ENCODE assay signal across 2 cellular contexts in the genomic region with DNA sequence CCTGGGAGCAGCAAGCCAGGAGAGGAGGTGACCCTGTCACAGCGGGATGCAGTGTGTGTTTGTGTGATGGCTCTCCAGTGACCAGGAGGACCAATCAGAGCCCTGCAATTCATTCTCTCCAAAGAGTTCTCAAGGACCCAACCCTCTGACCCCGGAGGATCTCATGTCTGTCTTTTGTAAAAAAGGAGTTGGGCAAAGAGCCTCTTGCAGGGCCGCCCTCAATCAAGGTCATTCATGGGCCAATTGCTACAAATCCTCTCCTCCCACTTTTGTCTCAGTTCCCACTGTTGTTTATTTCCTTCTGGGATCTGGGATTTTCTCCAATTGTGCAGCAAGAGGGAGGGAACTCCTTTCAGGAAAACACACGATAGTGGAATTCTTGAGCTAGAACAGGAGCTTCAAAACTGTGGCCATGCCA.
A peak's percentile ranks its signal among the peaks of the same experiment; 100 is the strongest.
TF ChIP-seq lines count a peak whose summit lies in the region.

No MANE protein-coding gene starts in this region.

TF ChIP-seq in liver, 16 proteins besides CTCF, POLR2A, EP300 and RAD21 (continued from another document):
- TF ChIP-seq, protein P1, sequence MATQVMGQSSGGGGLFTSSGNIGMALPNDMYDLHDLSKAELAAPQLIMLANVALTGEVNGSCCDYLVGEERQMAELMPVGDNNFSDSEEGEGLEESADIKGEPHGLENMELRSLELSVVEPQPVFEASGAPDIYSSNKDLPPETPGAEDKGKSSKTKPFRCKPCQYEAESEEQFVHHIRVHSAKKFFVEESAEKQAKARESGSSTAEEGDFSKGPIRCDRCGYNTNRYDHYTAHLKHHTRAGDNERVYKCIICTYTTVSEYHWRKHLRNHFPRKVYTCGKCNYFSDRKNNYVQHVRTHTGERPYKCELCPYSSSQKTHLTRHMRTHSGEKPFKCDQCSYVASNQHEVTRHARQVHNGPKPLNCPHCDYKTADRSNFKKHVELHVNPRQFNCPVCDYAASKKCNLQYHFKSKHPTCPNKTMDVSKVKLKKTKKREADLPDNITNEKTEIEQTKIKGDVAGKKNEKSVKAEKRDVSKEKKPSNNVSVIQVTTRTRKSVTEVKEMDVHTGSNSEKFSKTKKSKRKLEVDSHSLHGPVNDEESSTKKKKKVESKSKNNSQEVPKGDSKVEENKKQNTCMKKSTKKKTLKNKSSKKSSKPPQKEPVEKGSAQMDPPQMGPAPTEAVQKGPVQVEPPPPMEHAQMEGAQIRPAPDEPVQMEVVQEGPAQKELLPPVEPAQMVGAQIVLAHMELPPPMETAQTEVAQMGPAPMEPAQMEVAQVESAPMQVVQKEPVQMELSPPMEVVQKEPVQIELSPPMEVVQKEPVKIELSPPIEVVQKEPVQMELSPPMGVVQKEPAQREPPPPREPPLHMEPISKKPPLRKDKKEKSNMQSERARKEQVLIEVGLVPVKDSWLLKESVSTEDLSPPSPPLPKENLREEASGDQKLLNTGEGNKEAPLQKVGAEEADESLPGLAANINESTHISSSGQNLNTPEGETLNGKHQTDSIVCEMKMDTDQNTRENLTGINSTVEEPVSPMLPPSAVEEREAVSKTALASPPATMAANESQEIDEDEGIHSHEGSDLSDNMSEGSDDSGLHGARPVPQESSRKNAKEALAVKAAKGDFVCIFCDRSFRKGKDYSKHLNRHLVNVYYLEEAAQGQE (IDR thresholded peaks at IDR 0.05), result peak; percentile 70
- TF ChIP-seq, protein P2, sequence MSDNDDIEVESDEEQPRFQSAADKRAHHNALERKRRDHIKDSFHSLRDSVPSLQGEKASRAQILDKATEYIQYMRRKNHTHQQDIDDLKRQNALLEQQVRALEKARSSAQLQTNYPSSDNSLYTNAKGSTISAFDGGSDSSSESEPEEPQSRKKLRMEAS (IDR thresholded peaks at IDR 0.05), result no peak
- TF ChIP-seq EGR1 (IDR thresholded peaks at IDR 0.05; ENCODE audit: low read depth in 2 of 2), result no peak
- TF ChIP-seq RXRA (IDR thresholded peaks at IDR 0.05), result peak; percentile 40 to 77
- TF ChIP-seq HNF4A (conservative IDR thresholded peaks at IDR 0.05), result no peak
- TF ChIP-seq FOXA1 (IDR thresholded peaks at IDR 0.05), result no peak
- no peak for TF ChIP-seq JUND (IDR thresholded peaks at IDR 0.05)
- no peak for TF ChIP-seq TAF1 (conservative IDR thresholded peaks at IDR 0.05)
- peak; percentile 94 for TF ChIP-seq NR2F2 (IDR thresholded peaks at IDR 0.05)
- no peak for TF ChIP-seq GABPA (IDR thresholded peaks at IDR 0.05 in 1 of 2, conservative IDR thresholded peaks at IDR 0.05 in 1 of 2)
- TF ChIP-seq FOXA2 (IDR thresholded peaks at IDR 0.05), result no peak
- TF ChIP-seq, protein P3, sequence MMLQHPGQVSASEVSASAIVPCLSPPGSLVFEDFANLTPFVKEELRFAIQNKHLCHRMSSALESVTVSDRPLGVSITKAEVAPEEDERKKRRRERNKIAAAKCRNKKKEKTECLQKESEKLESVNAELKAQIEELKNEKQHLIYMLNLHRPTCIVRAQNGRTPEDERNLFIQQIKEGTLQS (IDR thresholded peaks at IDR 0.05), result no peak
- TF ChIP-seq SP1 (IDR thresholded peaks at IDR 0.05), result peak; percentile 66
- TF ChIP-seq, protein P4, sequence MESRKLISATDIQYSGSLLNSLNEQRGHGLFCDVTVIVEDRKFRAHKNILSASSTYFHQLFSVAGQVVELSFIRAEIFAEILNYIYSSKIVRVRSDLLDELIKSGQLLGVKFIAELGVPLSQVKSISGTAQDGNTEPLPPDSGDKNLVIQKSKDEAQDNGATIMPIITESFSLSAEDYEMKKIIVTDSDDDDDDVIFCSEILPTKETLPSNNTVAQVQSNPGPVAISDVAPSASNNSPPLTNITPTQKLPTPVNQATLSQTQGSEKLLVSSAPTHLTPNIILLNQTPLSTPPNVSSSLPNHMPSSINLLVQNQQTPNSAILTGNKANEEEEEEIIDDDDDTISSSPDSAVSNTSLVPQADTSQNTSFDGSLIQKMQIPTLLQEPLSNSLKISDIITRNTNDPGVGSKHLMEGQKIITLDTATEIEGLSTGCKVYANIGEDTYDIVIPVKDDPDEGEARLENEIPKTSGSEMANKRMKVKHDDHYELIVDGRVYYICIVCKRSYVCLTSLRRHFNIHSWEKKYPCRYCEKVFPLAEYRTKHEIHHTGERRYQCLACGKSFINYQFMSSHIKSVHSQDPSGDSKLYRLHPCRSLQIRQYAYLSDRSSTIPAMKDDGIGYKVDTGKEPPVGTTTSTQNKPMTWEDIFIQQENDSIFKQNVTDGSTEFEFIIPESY (IDR thresholded peaks at IDR 0.05), result no peak

TF ChIP-seq in HepG2, 621 proteins besides CTCF, POLR2A, EP300 and RAD21 (continued from another document):
- TF ChIP-seq, protein P5, sequence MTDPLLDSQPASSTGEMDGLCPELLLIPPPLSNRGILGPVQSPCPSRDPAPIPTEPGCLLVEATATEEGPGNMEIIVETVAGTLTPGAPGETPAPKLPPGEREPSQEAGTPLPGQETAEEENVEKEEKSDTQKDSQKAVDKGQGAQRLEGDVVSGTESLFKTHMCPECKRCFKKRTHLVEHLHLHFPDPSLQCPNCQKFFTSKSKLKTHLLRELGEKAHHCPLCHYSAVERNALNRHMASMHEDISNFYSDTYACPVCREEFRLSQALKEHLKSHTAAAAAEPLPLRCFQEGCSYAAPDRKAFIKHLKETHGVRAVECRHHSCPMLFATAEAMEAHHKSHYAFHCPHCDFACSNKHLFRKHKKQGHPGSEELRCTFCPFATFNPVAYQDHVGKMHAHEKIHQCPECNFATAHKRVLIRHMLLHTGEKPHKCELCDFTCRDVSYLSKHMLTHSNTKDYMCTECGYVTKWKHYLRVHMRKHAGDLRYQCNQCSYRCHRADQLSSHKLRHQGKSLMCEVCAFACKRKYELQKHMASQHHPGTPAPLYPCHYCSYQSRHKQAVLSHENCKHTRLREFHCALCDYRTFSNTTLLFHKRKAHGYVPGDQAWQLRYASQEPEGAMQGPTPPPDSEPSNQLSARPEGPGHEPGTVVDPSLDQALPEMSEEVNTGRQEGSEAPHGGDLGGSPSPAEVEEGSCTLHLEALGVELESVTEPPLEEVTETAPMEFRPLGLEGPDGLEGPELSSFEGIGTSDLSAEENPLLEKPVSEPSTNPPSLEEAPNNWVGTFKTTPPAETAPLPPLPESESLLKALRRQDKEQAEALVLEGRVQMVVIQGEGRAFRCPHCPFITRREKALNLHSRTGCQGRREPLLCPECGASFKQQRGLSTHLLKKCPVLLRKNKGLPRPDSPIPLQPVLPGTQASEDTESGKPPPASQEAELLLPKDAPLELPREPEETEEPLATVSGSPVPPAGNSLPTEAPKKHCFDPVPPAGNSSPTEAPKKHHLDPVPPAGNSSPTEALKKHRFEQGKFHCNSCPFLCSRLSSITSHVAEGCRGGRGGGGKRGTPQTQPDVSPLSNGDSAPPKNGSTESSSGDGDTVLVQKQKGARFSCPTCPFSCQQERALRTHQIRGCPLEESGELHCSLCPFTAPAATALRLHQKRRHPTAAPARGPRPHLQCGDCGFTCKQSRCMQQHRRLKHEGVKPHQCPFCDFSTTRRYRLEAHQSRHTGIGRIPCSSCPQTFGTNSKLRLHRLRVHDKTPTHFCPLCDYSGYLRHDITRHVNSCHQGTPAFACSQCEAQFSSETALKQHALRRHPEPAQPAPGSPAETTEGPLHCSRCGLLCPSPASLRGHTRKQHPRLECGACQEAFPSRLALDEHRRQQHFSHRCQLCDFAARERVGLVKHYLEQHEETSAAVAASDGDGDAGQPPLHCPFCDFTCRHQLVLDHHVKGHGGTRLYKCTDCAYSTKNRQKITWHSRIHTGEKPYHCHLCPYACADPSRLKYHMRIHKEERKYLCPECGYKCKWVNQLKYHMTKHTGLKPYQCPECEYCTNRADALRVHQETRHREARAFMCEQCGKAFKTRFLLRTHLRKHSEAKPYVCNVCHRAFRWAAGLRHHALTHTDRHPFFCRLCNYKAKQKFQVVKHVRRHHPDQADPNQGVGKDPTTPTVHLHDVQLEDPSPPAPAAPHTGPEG (CRISPR knock-in tag; IDR thresholded peaks at IDR 0.05), result no peak
- TF ChIP-seq ZNF383 (CRISPR knock-in tag; IDR thresholded peaks at IDR 0.05; ENCODE audit: borderline replicate concordance), result no peak
